In genomic region chr10:22231260-22231659, GRCh38 we compare ENCODE assay signal across 20 cellular contexts. TPM values are rescaled to one million over a fixed set of nuclear protein-coding genes. Genes with fewer than 3 reads are reported as not detected.
DNase-seq lines count a peak whose midpoint lies in the region; TF ChIP-seq lines count a peak whose summit lies in the region.
"Had no signal": no experiment of that assay in that cellular context is flagged by ENCODE, and none has a peak within 500 bp of the region (broad histone marks: within the 10 kb centered on the region; RNA-seq: fewer than 3 reads in every experiment).

No MANE protein-coding gene starts in this region.

- H3K4me3 Mint-ChIP-seq in IgD-negative memory B cell = peak overlapping the region in 2 of 4 donors; percentile 94 to 99

- intact Hi-C loops in mammary epithelial cell (cut with micrococcal nuclease) = loop anchor here (5.0 kb wide), 1 partner anchor 196 kb away; no protein-coding TSS in a partner anchor

- H3K4me3 ChIP-seq in mammary epithelial cell (replicated peaks in 1 of 3; ENCODE audit: insufficient read depth in 1 of 3, low read depth in 2 of 3, low read length in 3 of 3) (no peak overlapping the region), neuron (ENCODE audit: low read length) (peak overlapping the region; percentile 84)

- no peak for TF ChIP-seq CTCF in mammary epithelial cell (conservative IDR thresholded peaks at IDR 0.05 in 1 of 2, IDR thresholded peaks at IDR 0.05 in 1 of 2; ENCODE audit: extremely low read depth in 1 of 2, insufficient read depth in 1 of 2, low read depth in 1 of 2, low read length in 2 of 2)

- in situ Hi-C loops in mammary epithelial cell (cut with MboI; ENCODE audit: low sequenced_read_pairs in 2 of 2) = no loop called here

- H3K4me2 ChIP-seq in mammary epithelial cell (ENCODE audit: insufficient read depth, low read depth, low read length) = peak overlapping the region; percentile 90

- no peaks in the 10 kb centered on the region for H3K79me2 ChIP-seq in mammary epithelial cell (ENCODE audit: insufficient read depth, low read length)

- H3K36me3 Mint-ChIP-seq in IgD-negative memory B cell = peaks cover 2% of the 10 kb centered on the region

- H3K27ac Mint-ChIP-seq in IgD-negative memory B cell = peak overlapping the region in 2 of 3 donors; percentile 98 to 100

- CTCF ChIA-PET in mammary epithelial cell (lab: Charles Lee; ENCODE audit: low non-redundant PET) = no interaction called here

- H3K9ac ChIP-seq in mammary epithelial cell (ENCODE audit: insufficient read depth, low read length) = no peak overlapping the region

- H3K27me3 Mint-ChIP-seq in IgD-negative memory B cell = peaks cover 3% of the 10 kb centered on the region

- no peak overlapping the region for H3K27ac ChIP-seq in mammary epithelial cell (ENCODE audit: insufficient read depth, low read depth, low read length)
- H3K27ac ChIP-seq: RWPE1 had no signal

- H3K36me3 ChIP-seq in mammary epithelial cell (ENCODE audit: insufficient read depth, low read length) = no peaks in the 10 kb centered on the region
- no peaks in the 10 kb centered on the region for H3K36me3 ChIP-seq in neuron (ENCODE audit: insufficient read depth, low read length)
- H3K36me3 ChIP-seq: transverse colon had no signal

- peaks cover 0 to 4% (median 0%) of the 10 kb centered on the region in 3 donors for H3K9me3 Mint-ChIP-seq in IgD-negative memory B cell

- no TSS peak for BruUV-seq in mammary epithelial cell (replicated peaks; lab: Mats Ljungman, UMichigan)

- WGBS in mammary epithelial cell (ENCODE audit: low coverage, missing lambda C conversion rate) = 100% methylated on average over 1 of the region's 1 CpG

- DNase-seq in NCI-H748 (lab: John Stamatoyannopoulos, UW; ENCODE audit: unreplicated experiment) (peak; percentile 12), NCI-H748 treated with DMSO at 0.1 percent for 48 hours (lab: John Stamatoyannopoulos, UW) (no peak), mammary epithelial cell (no peak), NCI-H1048 (lab: John Stamatoyannopoulos, UW) (no peak), NOMO-1 (lab: John Stamatoyannopoulos, UW; ENCODE audit: unreplicated experiment in 2 of 2) (no peak), T-helper 9 cell (no peak)
- DNase-seq: activated CD4-positive, CD25-positive, alpha-beta regulatory T cell; activated CD8-positive, alpha-beta memory T cell treated with anti-CD3 and anti-CD28 coated beads, Interleukin-2, amount 50 U/mL, for 4 hours; effector memory CD4-positive, alpha-beta T cell; NCI-H1105 treated with DMSO at 0.1 percent for 48 hours; small intestine; T-helper 1 cell; transverse colon had no signal

- H3K27me3 ChIP-seq in mammary epithelial cell (ENCODE audit: insufficient read depth, low read length) = peaks cover 3% of the 10 kb centered on the region
- H3K27me3 ChIP-seq in neuron (ENCODE audit: insufficient read depth, low read length) = peaks cover 13% of the 10 kb centered on the region

- dilution Hi-C loops in mammary epithelial cell (cut with HindIII; ENCODE audit: low sequenced_read_pairs) = no loop called here

- H2AFZ ChIP-seq in mammary epithelial cell (ENCODE audit: low read depth, low read length) (peak overlapping the region; percentile 98), neuron (ENCODE audit: low read depth, low read length) (no peak overlapping the region)

- H3K4me1 ChIP-seq in mammary epithelial cell (ENCODE audit: insufficient read depth, low read length) (no peaks in the 10 kb centered on the region), neuron (ENCODE audit: insufficient read depth, low read length) (no peaks in the 10 kb centered on the region)

- H3K9me3 ChIP-seq in mammary epithelial cell (replicated peaks; ENCODE audit: insufficient read depth, low read length) (no peaks in the 10 kb centered on the region), neuron (ENCODE audit: low read length) (no peaks in the 10 kb centered on the region)
- H3K9me3 ChIP-seq: transverse colon had no signal

- peaks cover 7 to 13% (median 12%) of the 10 kb centered on the region in 3 donors for H3K4me1 Mint-ChIP-seq in IgD-negative memory B cell

- H4K20me1 ChIP-seq in mammary epithelial cell (ENCODE audit: insufficient read depth, low read length) = no peaks in the 10 kb centered on the region

RNA-seq across cellular contexts. Expression of gene EBLN1, which starts 13.4 kb away (rescaled TPM):
- not detected for polyA plus RNA-seq in IgD-negative memory B cell
- not detected for total RNA-seq in mammary epithelial cell
- polyA plus RNA-seq in mammary epithelial cell = not detected
- polyA minus RNA-seq in mammary epithelial cell = not detected
- total RNA-seq: A172; CD8-positive, alpha-beta memory T cell; Daoy; mononuclear cell; transverse colon had no signal
- polyA plus RNA-seq: CD8-positive, alpha-beta memory T cell; small intestine had no signal
